In the genomic region with DNA sequence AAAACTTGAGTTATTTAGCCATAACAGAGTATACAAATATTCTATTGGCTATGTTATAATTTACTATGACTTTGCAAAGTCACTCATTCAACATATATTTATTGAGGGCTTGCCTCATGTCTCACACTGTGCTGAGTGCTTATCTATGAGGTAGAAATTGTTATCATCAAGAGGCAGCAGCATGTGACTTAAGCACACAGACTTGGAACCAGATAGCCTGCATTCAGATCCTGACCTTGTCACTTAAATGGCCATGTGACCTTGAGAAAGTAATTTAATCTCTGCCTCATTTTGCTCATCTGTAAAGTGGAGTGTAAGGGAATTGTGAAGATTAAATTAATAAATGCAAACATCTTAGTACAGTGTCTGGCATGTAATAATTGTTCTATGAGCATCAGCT, we compare ENCODE assay signal across 18 cellular contexts. TPM values are rescaled to one million over a fixed set of nuclear protein-coding genes. Genes with fewer than 3 reads are reported as not detected.
"Had no signal": no experiment of that assay in that cellular context is flagged by ENCODE, and none has a peak within 500 bp of the region (broad histone marks: within the 10 kb centered on the region; RNA-seq: fewer than 3 reads in every experiment).

No MANE protein-coding gene starts in this region.

- H3K27ac ChIP-seq: esophagus squamous epithelium had no signal

- H3K9me3 ChIP-seq: esophagus squamous epithelium, mucosa of descending colon had no signal

- H3K9me3 Mint-ChIP-seq: activated B cell treated with CpG ODN at 0.5 μM for 24 hours; activated naive CD4-positive, alpha-beta T cell treated with anti-CD3 and anti-CD28 coated beads for 36 hours; activated T-helper 17 cell treated with anti-CD3 and anti-CD28 coated beads, Interleukin-2, amount 50 U/mL, for 72 hours; central memory CD8-positive, alpha-beta T cell; dendritic cell treated with granulocyte-macrophage colony-stimulating factor and Interleukin-4, amounts not matched to agents 40 ng/mL and 50 ng/mL, for 4 days; natural killer cell; stimulated activated naive CD8-positive, alpha-beta T cell treated with anti-CD3 and anti-CD28 coated beads, Interleukin-15, Interleukin-2, amounts not matched to agents 100 ng/mL and 50 ng/mL, for 24 hours had no signal

- DNase-seq: activated B cell treated with CpG ODN at 0.5 μM for 24 hours; activated CD4-positive, alpha-beta T cell treated with anti-CD3 and anti-CD28 coated beads, Interleukin-2, amount 50 U/mL, for 1 hour; activated naive CD4-positive, alpha-beta T cell treated with anti-CD3 and anti-CD28 coated beads for 36 hours; activated T-cell treated with anti-CD3 and anti-CD28 coated beads for 4 hours; esophagus squamous epithelium; glutamatergic neuron; mucosa of descending colon; natural killer cell; nucleus accumbens; stimulated activated CD4-positive, alpha-beta T cell treated with anti-CD3 and anti-CD28 coated beads, Interleukin-15, amount 100 ng/mL, for 24 hours; stimulated activated CD4-positive, alpha-beta T cell treated with anti-CD3 and anti-CD28 coated beads, Interleukin-4, amount 100 ng/mL, for 24 hours had no signal

- H3K36me3 Mint-ChIP-seq: natural killer cell had no signal

- H3K4me1 Mint-ChIP-seq: activated T-helper 17 cell treated with anti-CD3 and anti-CD28 coated beads, Interleukin-2, amount 50 U/mL, for 72 hours; natural killer cell had no signal

- H3K4me3 Mint-ChIP-seq: activated B cell treated with CpG ODN at 0.5 μM for 24 hours; activated naive CD4-positive, alpha-beta T cell treated with anti-CD3 and anti-CD28 coated beads for 36 hours; activated T-helper 17 cell treated with anti-CD3 and anti-CD28 coated beads, Interleukin-2, amount 50 U/mL, for 72 hours; central memory CD8-positive, alpha-beta T cell; dendritic cell treated with granulocyte-macrophage colony-stimulating factor and Interleukin-4, amounts not matched to agents 40 ng/mL and 50 ng/mL, for 4 days; natural killer cell; stimulated activated naive CD8-positive, alpha-beta T cell treated with anti-CD3 and anti-CD28 coated beads, Interleukin-15, Interleukin-2, amounts not matched to agents 100 ng/mL and 50 ng/mL, for 24 hours had no signal

- H3K27ac Mint-ChIP-seq: activated B cell treated with CpG ODN at 0.5 μM for 24 hours; activated naive CD4-positive, alpha-beta T cell treated with anti-CD3 and anti-CD28 coated beads for 36 hours; activated T-helper 17 cell treated with anti-CD3 and anti-CD28 coated beads, Interleukin-2, amount 50 U/mL, for 72 hours; dendritic cell treated with granulocyte-macrophage colony-stimulating factor and Interleukin-4, amounts not matched to agents 40 ng/mL and 50 ng/mL, for 4 days; natural killer cell; stimulated activated naive CD8-positive, alpha-beta T cell treated with anti-CD3 and anti-CD28 coated beads, Interleukin-15, Interleukin-2, amounts not matched to agents 100 ng/mL and 50 ng/mL, for 24 hours had no signal

- H3K4me3 ChIP-seq: esophagus squamous epithelium, mucosa of descending colon had no signal

- H3K36me3 ChIP-seq: esophagus squamous epithelium had no signal

- H3K4me1 ChIP-seq: esophagus squamous epithelium had no signal

RNA-seq across cellular contexts. Expression of a gene that starts 26.0 kb away (rescaled TPM):
- total RNA-seq: activated B cell treated with CpG ODN at 0.5 μM for 24 hours; activated CD8-positive, alpha-beta memory T cell treated with anti-CD3 and anti-CD28 coated beads for 36 hours; activated naive CD4-positive, alpha-beta T cell treated with anti-CD3 and anti-CD28 coated beads for 36 hours; mammary epithelial cell; natural killer cell; ureter had no signal
